ENCODE assay signal across 8 cellular contexts in genomic region chr6:33344771-33345697, GRCh38. TPM values are rescaled to one million over a fixed set of nuclear protein-coding genes. Genes with fewer than 3 reads are reported as not detected.
A peak's percentile ranks its signal among the peaks of the same experiment; 100 is the strongest.
DNase-seq lines count a peak whose midpoint lies in the region; ATAC-seq and TF ChIP-seq lines count a peak whose summit lies in the region.

No MANE protein-coding gene starts in this region.

- H3K9me3 Mint-ChIP-seq in mesothelial cell of epicardium, result no peaks in the 10 kb centered on the region
- H3K9me3 Mint-ChIP-seq in stimulated activated effector memory CD8-positive, alpha-beta T cell treated with anti-CD3 and anti-CD28 coated beads, Interleukin-12 subunit alpha, Interleukin-12 subunit beta, amount 100 ng/mL, for 72 hours, result no peaks in the 10 kb centered on the region

- peaks cover 2% of the 10 kb centered on the region for H3K27me3 Mint-ChIP-seq in mesothelial cell of epicardium (ENCODE audit: low read depth)

- H3K4me3 Mint-ChIP-seq in mesothelial cell of epicardium, result peak overlapping the region; percentile 9
- peak overlapping the region; percentile 64 for H3K4me3 Mint-ChIP-seq in stimulated activated effector memory CD8-positive, alpha-beta T cell treated with anti-CD3 and anti-CD28 coated beads, Interleukin-12 subunit alpha, Interleukin-12 subunit beta, amount 100 ng/mL, for 72 hours

- DNase-seq in COR-L47 (lab: John Stamatoyannopoulos, UW) (peak; percentile 80), HK-2 (ENCODE audit: unreplicated experiment) (peak; percentile 61), NCI-H748 (lab: John Stamatoyannopoulos, UW; ENCODE audit: unreplicated experiment) (peak; percentile 89), mesothelial cell of epicardium (ENCODE audit: low spot score in 2 of 2, unreplicated experiment in 2 of 2) (peak; percentile 40 to 53)
- DNase-seq in activated CD4-positive, alpha-beta T cell treated with anti-CD3 and anti-CD28 coated beads, Interleukin-2, amount 50 U/mL, for 24 hours (ENCODE audit: low read depth in 1 of 2, low spot score in 1 of 2), result peak; percentile 27 to 65
- peak; percentile 51 for DNase-seq in effector CD8-positive, alpha-beta T cell (lab: John Stamatoyannopoulos, UW)
- DNase-seq in stimulated activated effector memory CD8-positive, alpha-beta T cell treated with anti-CD3 and anti-CD28 coated beads, Interleukin-12 subunit alpha, Interleukin-12 subunit beta, amount 100 ng/mL, for 72 hours (ENCODE audit: low spot score in 2 of 2), result peak; percentile 26 to 75

- peaks cover 38% of the 10 kb centered on the region for H3K4me1 Mint-ChIP-seq in mesothelial cell of epicardium
- peaks cover 21% of the 10 kb centered on the region for H3K4me1 Mint-ChIP-seq in stimulated activated effector memory CD8-positive, alpha-beta T cell treated with anti-CD3 and anti-CD28 coated beads, Interleukin-12 subunit alpha, Interleukin-12 subunit beta, amount 100 ng/mL, for 72 hours

- ATAC-seq in stimulated activated effector memory CD8-positive, alpha-beta T cell treated with anti-CD3 and anti-CD28 coated beads, Interleukin-12 subunit alpha, Interleukin-12 subunit beta, amount 100 ng/mL, for 72 hours, result peak; percentile 69
- ATAC-seq in HG02981 (IDR thresholded peaks at IDR 0.05; ENCODE audit: unreplicated experiment), result no peak

- H3K27ac Mint-ChIP-seq in mesothelial cell of epicardium, result peak overlapping the region; percentile 89
- peak overlapping the region; percentile 58 for H3K27ac Mint-ChIP-seq in stimulated activated effector memory CD8-positive, alpha-beta T cell treated with anti-CD3 and anti-CD28 coated beads, Interleukin-12 subunit alpha, Interleukin-12 subunit beta, amount 100 ng/mL, for 72 hours

- H3K36me3 Mint-ChIP-seq in mesothelial cell of epicardium, result no peaks in the 10 kb centered on the region
- no peaks in the 10 kb centered on the region for H3K36me3 Mint-ChIP-seq in stimulated activated effector memory CD8-positive, alpha-beta T cell treated with anti-CD3 and anti-CD28 coated beads, Interleukin-12 subunit alpha, Interleukin-12 subunit beta, amount 100 ng/mL, for 72 hours

- peak; percentile 74 for TF ChIP-seq CTCF in mesothelial cell of epicardium (IDR thresholded peaks at IDR 0.05; ENCODE audit: unreplicated experiment)

RNA-seq across cellular contexts. Expression of gene DAXX, which starts 22.3 kb away (rescaled TPM):
- total RNA-seq in mesothelial cell of epicardium, result 31.9 to 33.2 TPM (median 33.1 TPM) in 3 replicates

RNA-seq across cellular contexts. Expression of gene ZBTB22, which starts 27.5 kb away (rescaled TPM):
- 33.2 to 36.0 TPM (median 35.8 TPM) in 3 replicates for total RNA-seq in mesothelial cell of epicardium

RNA-seq across cellular contexts. Expression of gene TAPBP, which starts 31.2 kb away (rescaled TPM):
- total RNA-seq in mesothelial cell of epicardium, result 62.8 to 68.3 TPM (median 64.4 TPM) in 3 replicates

RNA-seq across cellular contexts. Expression of gene RGL2, which starts 46.3 kb away (rescaled TPM):
- total RNA-seq in mesothelial cell of epicardium, result 108 to 113 TPM (median 112 TPM) in 3 replicates

RNA-seq across cellular contexts. Expression of gene KIFC1, which starts 46.6 kb away (rescaled TPM):
- total RNA-seq in mesothelial cell of epicardium, result 30.1 to 31.3 TPM (median 30.3 TPM) in 3 replicates
